Comparison of ENCODE assay signal across 25 cellular contexts in genomic region chr15:62795700-62796099, GRCh38.
A peak's percentile ranks its signal among the peaks of the same experiment; 100 is the strongest.
DNase-seq lines count a peak whose midpoint lies in the region; ATAC-seq, FAIRE-seq and TF ChIP-seq lines count a peak whose summit lies in the region.
"Had no signal": no experiment of that assay in that cellular context is flagged by ENCODE, and none has a peak within 500 bp of the region (broad histone marks: within the 10 kb centered on the region; RNA-seq: fewer than 3 reads in every experiment).

No MANE protein-coding gene starts in this region.

- no peak overlapping the region for H3K4me2 ChIP-seq in HepG2 (ENCODE audit: low read depth, low read length)
- H3K4me2 ChIP-seq in keratinocyte (ENCODE audit: control insufficient read depth, extremely low read depth, insufficient read depth, low read depth, low read length), result no peak overlapping the region
- no peak overlapping the region for H3K4me2 ChIP-seq in neural progenitor cell
- H3K4me2 ChIP-seq: A549; BLaER1 treated with 17β-estradiol and CSF1 and Interleukin-3, amounts not matched to agents 10 nM and 100 nM had no signal

- H3K27me3 ChIP-seq in HepG2 (ENCODE audit: control insufficient read depth in 1 of 2, insufficient read depth in 2 of 2, low read length in 2 of 2) (no peaks in the 10 kb centered on the region), right lobe of liver (no peaks in the 10 kb centered on the region), keratinocyte (ENCODE audit: control insufficient read depth, extremely low read depth, insufficient read depth, low read length) (no peaks in the 10 kb centered on the region), neural progenitor cell (no peaks in the 10 kb centered on the region)
- H3K27me3 ChIP-seq: BE2C; BLaER1 treated with 17β-estradiol and CSF1 and Interleukin-3, amounts not matched to agents 10 nM and 100 nM had no signal

- intact Hi-C loops in HepG2 (cut with micrococcal nuclease; ENCODE audit: unreplicated experiment) (no loop called here), right lobe of liver (cut with DNase I) (no loop called here)

- H3F3A ChIP-seq in neural progenitor cell (ENCODE audit: low read depth), result no peaks in the 10 kb centered on the region

- DNase-seq in HepG2 (ENCODE audit: low spot score) (no peak), right lobe of liver (no peak), keratinocyte (ENCODE audit: low read depth, low spot score) (no peak), neural progenitor cell (ENCODE audit: low spot score) (no peak), T-helper 2 cell (no peak), DMS79 treated with DMSO at 0.1 percent for 48 hours (lab: John Stamatoyannopoulos, UW) (no peak)
- DNase-seq: 8988T; ACHN; AML-193; BE2C; Calu3; CD4-positive, alpha-beta T cell; CD8-positive, alpha-beta memory T cell; DMS53; DND-41; GM23248; H7; HCEC 1CT had no signal

- CTCF ChIA-PET in HepG2 (lab: Yijun Ruan, JAX; ENCODE audit: low intra/inter-chr PET ratio, low total read pairs), result no interaction called here

- no peak for ATAC-seq in HepG2
- ATAC-seq in right lobe of liver, result no peak
- ATAC-seq in HG03095 (IDR thresholded peaks at IDR 0.05; ENCODE audit: unreplicated experiment), result no peak
- ATAC-seq: A549 had no signal

- no peaks in the 10 kb centered on the region for H4K20me1 ChIP-seq in HepG2 (ENCODE audit: insufficient read depth, low read length)
- no peaks in the 10 kb centered on the region for H4K20me1 ChIP-seq in keratinocyte (ENCODE audit: control insufficient read depth, extremely low read depth, insufficient read depth, low read length)
- no peaks in the 10 kb centered on the region for H4K20me1 ChIP-seq in neural progenitor cell (ENCODE audit: low read depth)
- H4K20me1 ChIP-seq: BLaER1 treated with 17β-estradiol and CSF1 and Interleukin-3, amounts not matched to agents 10 nM and 100 nM had no signal

- dilution Hi-C loops in keratinocyte (cut with MboI; ENCODE audit: extremely low pct_ligation_motif_present, low sequenced_read_pairs), result no loop called here

- peaks cover 19% of the 10 kb centered on the region for H3K4me1 ChIP-seq in HepG2 (ENCODE audit: insufficient read depth, low read length)
- H3K4me1 ChIP-seq in right lobe of liver, result peaks cover 0 to 7% (median 0%) of the 10 kb centered on the region in 4 donors
- peaks cover 2% of the 10 kb centered on the region for H3K4me1 ChIP-seq in keratinocyte (ENCODE audit: control insufficient read depth, extremely low read depth, insufficient read depth, low read length)
- H3K4me1 ChIP-seq in neural progenitor cell, result peaks cover 26% of the 10 kb centered on the region

- POLR2A ChIA-PET in HepG2 (lab: Yijun Ruan, JAX), result no interaction called here

- FAIRE-seq in HepG2 (lab: Jason Lieb, UNC) (no peak), keratinocyte (lab: Jason Lieb, UNC) (peak; percentile 39)
- FAIRE-seq: A549, G401.6, GM19239, H1 had no signal

- no peak overlapping the region for H3K4me3 ChIP-seq in HepG2 (replicated peaks in 1 of 3; ENCODE audit: insufficient read depth in 1 of 3, low read depth in 2 of 3, low read length in 3 of 3)
- no peak overlapping the region for H3K4me3 ChIP-seq in right lobe of liver
- H3K4me3 ChIP-seq in keratinocyte (ENCODE audit: control insufficient read depth in 2 of 3, extremely low read depth in 1 of 3, insufficient read depth in 2 of 3, low read depth in 1 of 3, low read length in 3 of 3), result no peak overlapping the region
- H3K4me3 ChIP-seq in neural progenitor cell, result no peak overlapping the region
- H3K4me3 ChIP-seq: A549; BLaER1 treated with 17β-estradiol and CSF1 and Interleukin-3, amounts not matched to agents 10 nM and 100 nM; GM23248 had no signal

- H3K27me3 Mint-ChIP-seq in neural progenitor cell (ENCODE audit: insufficient read depth, low read depth), result peaks cover 3% of the 10 kb centered on the region

- H3K4me1 Mint-ChIP-seq in neural progenitor cell, result peaks cover 55% of the 10 kb centered on the region
- H3K4me1 Mint-ChIP-seq: CD14-positive monocyte; CD8-positive, alpha-beta memory T cell had no signal

- no peak for TF ChIP-seq CTCF in HepG2 (CRISPR knock-in tag; IDR thresholded peaks at IDR 0.05)
- no peak for TF ChIP-seq CTCF in right lobe of liver (IDR thresholded peaks at IDR 0.05)
- no peak for TF ChIP-seq CTCF in keratinocyte (optimal IDR thresholded peaks at IDR 0.05 in 1 of 3, IDR thresholded peaks at IDR 0.05 in 1 of 3, conservative IDR thresholded peaks at IDR 0.05 in 1 of 3; ENCODE audit: extremely low read depth in 1 of 3, insufficient read depth in 2 of 3, low read length in 3 of 3)
- no peak for TF ChIP-seq CTCF in neural progenitor cell (IDR thresholded peaks at IDR 0.05)

- H3K27ac Mint-ChIP-seq in neural progenitor cell, result peak overlapping the region; percentile 39
- H3K27ac Mint-ChIP-seq: CD14-positive monocyte; CD4-positive, alpha-beta T cell; CD8-positive, alpha-beta memory T cell had no signal

- TF ChIP-seq EP300 in HepG2 (IDR thresholded peaks at IDR 0.05; ENCODE audit: low read depth in 2 of 2, low read length in 2 of 2) (no peak), HepG2 (CRISPR knock-in tag; IDR thresholded peaks at IDR 0.05; ENCODE audit: borderline replicate concordance) (no peak)

- H3K9me1 ChIP-seq in keratinocyte (ENCODE audit: control insufficient read depth, extremely low read depth, insufficient read depth, low read length), result no peaks in the 10 kb centered on the region

- WGBS in HepG2 (ENCODE audit: low lambda C conversion rate), result 95% methylated on average over 3 of the region's 3 CpGs
- 88% methylated on average over 2 of the region's 3 CpGs for WGBS in right lobe of liver (ENCODE audit: insufficient coverage, low coverage, low lambda C conversion rate, missing lambda C conversion rate)

- no peaks in the 10 kb centered on the region for H3K9me3 Mint-ChIP-seq in neural progenitor cell
- H3K9me3 Mint-ChIP-seq: CD14-positive monocyte; CD4-positive, alpha-beta T cell; CD8-positive, alpha-beta memory T cell had no signal

- peaks cover 3% of the 10 kb centered on the region for H3K36me3 Mint-ChIP-seq in neural progenitor cell
- H3K36me3 Mint-ChIP-seq: CD14-positive monocyte; CD8-positive, alpha-beta memory T cell had no signal

- no peak for TF ChIP-seq POLR2A in HepG2 (IDR thresholded peaks at IDR 0.05; ENCODE audit: insufficient read depth in 1 of 2, low read depth in 2 of 2, low read length in 2 of 2)
- TF ChIP-seq POLR2A in right lobe of liver (IDR thresholded peaks at IDR 0.05), result no peak

- H3K9me3 ChIP-seq in HepG2 (ENCODE audit: low read length) (no peaks in the 10 kb centered on the region), right lobe of liver (no peaks in the 10 kb centered on the region), keratinocyte (ENCODE audit: control insufficient read depth, low read depth, low read length) (no peaks in the 10 kb centered on the region), neural progenitor cell (ENCODE audit: low read depth) (no peaks in the 10 kb centered on the region)
- H3K9me3 ChIP-seq: A549; BE2C; BLaER1 treated with 17β-estradiol and CSF1 and Interleukin-3, amounts not matched to agents 10 nM and 100 nM had no signal

- no TSS peak for BruUV-seq in HepG2 (replicated peaks; lab: Mats Ljungman, UMichigan)

- H3K4me3 Mint-ChIP-seq in neural progenitor cell, result no peak overlapping the region
- H3K4me3 Mint-ChIP-seq: CD14-positive monocyte; CD4-positive, alpha-beta T cell; CD8-positive, alpha-beta memory T cell had no signal

- in situ Hi-C loops in HepG2 (cut with HindIII; ENCODE audit: extremely low pct_ligation_motif_present, low pct_unique_long_range_greater_than_20kb), result loop anchor here (25.0 kb wide), 1 partner anchor 617 kb away; no protein-coding TSS in a partner anchor

- H3K79me2 ChIP-seq in HepG2 (ENCODE audit: insufficient read depth, low read length) (no peaks in the 10 kb centered on the region), keratinocyte (ENCODE audit: control insufficient read depth, insufficient read depth, low read length) (no peaks in the 10 kb centered on the region), neural progenitor cell (ENCODE audit: low read depth) (no peaks in the 10 kb centered on the region)

- H3K9ac ChIP-seq in HepG2 (ENCODE audit: insufficient read depth, low read depth, low read length) (no peak overlapping the region), keratinocyte (ENCODE audit: control insufficient read depth, extremely low read depth, insufficient read depth, low read length) (no peak overlapping the region), neural progenitor cell (no peak overlapping the region)
- H3K9ac ChIP-seq: BLaER1 treated with 17β-estradiol and CSF1 and Interleukin-3, amounts not matched to agents 10 nM and 100 nM; GM23248 had no signal

- TF ChIP-seq RAD21 in HepG2 (CRISPR knock-in tag; IDR thresholded peaks at IDR 0.05), result no peak

- H2AFZ ChIP-seq in HepG2 (ENCODE audit: low read length) (no peak overlapping the region), keratinocyte (ENCODE audit: control insufficient read depth, low read length) (no peak overlapping the region), neural progenitor cell (replicated peaks) (no peak overlapping the region)
- H2AFZ ChIP-seq: GM23248 had no signal

- H3K36me3 ChIP-seq in HepG2 (replicated peaks in 1 of 2; ENCODE audit: control insufficient read depth in 1 of 2, insufficient read depth in 2 of 2, low read length in 2 of 2) (no peaks in the 10 kb centered on the region; a peak in 1 of 5 replicates), right lobe of liver (no peaks in the 10 kb centered on the region), keratinocyte (ENCODE audit: control insufficient read depth in 2 of 2, extremely low read depth in 1 of 2, insufficient read depth in 2 of 2, low read length in 2 of 2) (peaks cover 0 to 4% of the 10 kb centered on the region in 2 experiments), neural progenitor cell (no peaks in the 10 kb centered on the region)
- H3K36me3 ChIP-seq: BE2C had no signal

- H3K27ac ChIP-seq in HepG2 (ENCODE audit: extremely low read length, insufficient read depth, low read length) (no peak overlapping the region), right lobe of liver (no peak overlapping the region), keratinocyte (ENCODE audit: control insufficient read depth, insufficient read depth, low read length) (no peak overlapping the region), neural progenitor cell (no peak overlapping the region)
- H3K27ac ChIP-seq: BLaER1 treated with 17β-estradiol and CSF1 and Interleukin-3, amounts not matched to agents 10 nM and 100 nM; GM23248 had no signal

TF ChIP-seq in HepG2, 621 proteins besides CTCF, POLR2A, EP300 and RAD21:
- TF ChIP-seq SNAI1 (CRISPR knock-in tag; IDR thresholded peaks at IDR 0.05; ENCODE audit: borderline replicate concordance) (no peak), ZNF629 (CRISPR knock-in tag; conservative IDR thresholded peaks at IDR 0.05) (peak; percentile 61), KDM5B (CRISPR knock-in tag; IDR thresholded peaks at IDR 0.05; ENCODE audit: borderline replicate concordance) (no peak)
TF ChIP-seq in HepG2: peak in this region for 1.
